In genomic region chrX:27163236-27163635, GRCh38 we compare ENCODE assay signal across 27 cellular contexts.
"Had no signal": no experiment of that assay in that cellular context is flagged by ENCODE, and none has a peak within 500 bp of the region (broad histone marks: within the 10 kb centered on the region; RNA-seq: fewer than 3 reads in every experiment).

No MANE protein-coding gene starts in this region.

- H3K4me1 Mint-ChIP-seq: naive thymus-derived CD4-positive, alpha-beta T cell; natural killer cell; nephron; stimulated activated effector memory CD8-positive, alpha-beta T cell treated with anti-CD3 and anti-CD28 coated beads, Interleukin-12 subunit alpha, Interleukin-12 subunit beta, amount 100 ng/mL, for 72 hours; stimulated activated naive B cell treated with anti-CD40 and anti-IgM and Interleukin-4, amounts not matched to agents 10 μg/mL and 1 μg/mL and 100 μg/mL, for 72 hours had no signal

- H3K36me3 ChIP-seq: neutrophil, pancreas, prostate gland, right lobe of liver, sigmoid colon, stomach, thoracic aorta, thyroid gland, tibial nerve, upper lobe of left lung, vagina had no signal

- H3K9me3 ChIP-seq: neutrophil, pancreas, prostate gland, right lobe of liver, sigmoid colon, stomach, thoracic aorta, thyroid gland, tibial nerve, upper lobe of left lung, vagina had no signal

- H3K4me3 Mint-ChIP-seq: naive thymus-derived CD4-positive, alpha-beta T cell; natural killer cell; nephron; stimulated activated effector memory CD8-positive, alpha-beta T cell treated with anti-CD3 and anti-CD28 coated beads, Interleukin-12 subunit alpha, Interleukin-12 subunit beta, amount 100 ng/mL, for 72 hours; stimulated activated naive B cell treated with anti-CD40 and anti-IgM and Interleukin-4, amounts not matched to agents 10 μg/mL and 1 μg/mL and 100 μg/mL, for 72 hours; stimulated activated naive CD8-positive, alpha-beta T cell treated with anti-CD3 and anti-CD28 coated beads, Interleukin-15, Interleukin-2, amounts not matched to agents 100 ng/mL and 50 ng/mL, for 24 hours had no signal

- H3K4me3 ChIP-seq: pancreas, prostate gland, right lobe of liver, sigmoid colon, stomach, thoracic aorta, thyroid gland, tibial nerve, upper lobe of left lung, vagina had no signal

- H3K27ac ChIP-seq: neutrophil, pancreas, prostate gland, right lobe of liver, sigmoid colon, stomach, thoracic aorta, thyroid gland, tibial nerve, upper lobe of left lung, vagina had no signal

- FAIRE-seq: small intestine, urothelium cell line had no signal

- H3K27me3 ChIP-seq: neutrophil, pancreas, right lobe of liver, sigmoid colon, stomach, thyroid gland, upper lobe of left lung, vagina had no signal

- H3K36me3 Mint-ChIP-seq: naive thymus-derived CD4-positive, alpha-beta T cell; natural killer cell; stimulated activated effector memory CD8-positive, alpha-beta T cell treated with anti-CD3 and anti-CD28 coated beads, Interleukin-12 subunit alpha, Interleukin-12 subunit beta, amount 100 ng/mL, for 72 hours; stimulated activated naive B cell treated with anti-CD40 and anti-IgM and Interleukin-4, amounts not matched to agents 10 μg/mL and 1 μg/mL and 100 μg/mL, for 72 hours had no signal

- DNase-seq: naive thymus-derived CD4-positive, alpha-beta T cell; natural killer cell; nucleus accumbens; pancreas; right cardiac atrium; right lobe of liver; sigmoid colon; small intestine; stimulated activated CD4-positive, alpha-beta T cell treated with anti-CD3 and anti-CD28 coated beads, Interleukin-15, amount 100 ng/mL, for 24 hours; stimulated activated CD4-positive, alpha-beta T cell treated with anti-CD3 and anti-CD28 coated beads, Interleukin-2, amount 100 ng/mL, for 24 hours; stimulated activated CD4-positive, alpha-beta T cell treated with anti-CD3 and anti-CD28 coated beads, Interleukin-2, amount 100 ng/mL, for 48 hours; stimulated activated CD4-positive, alpha-beta T cell treated with anti-CD3 and anti-CD28 coated beads, Interleukin-4, amount 100 ng/mL, for 24 hours; stimulated activated naive B cell treated with anti-CD40 and anti-IgM and Interleukin-4, amounts not matched to agents 10 μg/mL and 1 μg/mL and 100 μg/mL, for 72 hours; stimulated activated naive CD4-positive, alpha-beta T cell treated with Interleukin-2 at 50 U/mL for 16 hours; stomach; thyroid gland; trophoblast cell; upper lobe of left lung had no signal

- H3K9me3 Mint-ChIP-seq: stimulated activated effector memory CD8-positive, alpha-beta T cell treated with anti-CD3 and anti-CD28 coated beads, Interleukin-12 subunit alpha, Interleukin-12 subunit beta, amount 100 ng/mL, for 72 hours; stimulated activated naive B cell treated with anti-CD40 and anti-IgM and Interleukin-4, amounts not matched to agents 10 μg/mL and 1 μg/mL and 100 μg/mL, for 72 hours; stimulated activated naive CD8-positive, alpha-beta T cell treated with anti-CD3 and anti-CD28 coated beads, Interleukin-15, Interleukin-2, amounts not matched to agents 100 ng/mL and 50 ng/mL, for 24 hours had no signal

- H3K27ac Mint-ChIP-seq: naive thymus-derived CD4-positive, alpha-beta T cell; natural killer cell; nephron; stimulated activated effector memory CD8-positive, alpha-beta T cell treated with anti-CD3 and anti-CD28 coated beads, Interleukin-12 subunit alpha, Interleukin-12 subunit beta, amount 100 ng/mL, for 72 hours; stimulated activated naive B cell treated with anti-CD40 and anti-IgM and Interleukin-4, amounts not matched to agents 10 μg/mL and 1 μg/mL and 100 μg/mL, for 72 hours; stimulated activated naive CD8-positive, alpha-beta T cell treated with anti-CD3 and anti-CD28 coated beads, Interleukin-15, Interleukin-2, amounts not matched to agents 100 ng/mL and 50 ng/mL, for 24 hours had no signal

- H3K27me3 Mint-ChIP-seq: naive thymus-derived CD4-positive, alpha-beta T cell; stimulated activated naive B cell treated with anti-CD40 and anti-IgM and Interleukin-4, amounts not matched to agents 10 μg/mL and 1 μg/mL and 100 μg/mL, for 72 hours; stimulated activated naive CD8-positive, alpha-beta T cell treated with anti-CD3 and anti-CD28 coated beads, Interleukin-15, Interleukin-2, amounts not matched to agents 100 ng/mL and 50 ng/mL, for 24 hours had no signal

- H3K4me1 ChIP-seq: pancreas, prostate gland, right lobe of liver, sigmoid colon, stomach, thyroid gland, tibial nerve, upper lobe of left lung, vagina had no signal
